Comparison of ENCODE assay signal across 9 cellular contexts in the genomic region with DNA sequence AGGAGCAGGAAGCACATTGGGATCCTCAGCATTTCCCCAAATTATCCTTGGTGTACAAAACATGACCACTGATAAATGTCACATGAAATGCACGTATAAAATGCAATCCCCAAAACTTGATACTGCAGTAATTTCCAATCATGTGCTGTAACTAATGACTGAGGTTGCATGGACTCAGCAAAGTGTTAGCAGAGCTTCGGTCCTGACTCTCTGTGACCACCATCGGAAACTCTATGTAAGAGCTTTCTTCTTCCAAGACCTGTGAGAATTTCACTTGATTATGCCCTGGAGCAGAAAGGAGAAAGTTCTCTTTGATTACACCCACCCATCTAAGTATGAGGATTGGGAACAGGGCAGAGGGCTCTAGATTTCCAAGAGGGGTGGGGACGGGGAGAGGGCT. TPM values are rescaled to one million over a fixed set of nuclear protein-coding genes. Genes with fewer than 3 reads are reported as not detected.
DNase-seq lines count a peak whose midpoint lies in the region; ATAC-seq, FAIRE-seq and TF ChIP-seq lines count a peak whose summit lies in the region.
"Had no signal": no experiment of that assay in that cellular context is flagged by ENCODE, and none has a peak within 500 bp of the region (broad histone marks: within the 10 kb centered on the region; RNA-seq: fewer than 3 reads in every experiment).

No MANE protein-coding gene starts in this region.

- no peaks in the 10 kb centered on the region for H3K27me3 ChIP-seq in layer of hippocampus (ENCODE audit: control insufficient read depth, insufficient read depth, low read length)

- H3K9me3 Mint-ChIP-seq in activated T-cell treated with anti-CD3 and anti-CD28 coated beads, Interleukin-2, amount 50 U/mL, for 72 hours = peaks cover 0 to 1% of the 10 kb centered on the region in 2 donors
- H3K9me3 Mint-ChIP-seq in T-cell = no peaks in the 10 kb centered on the region

- POLR2A ChIA-PET in T-cell (lab: Charles Lee) = interaction anchor here (0.6 to 1.7 kb wide), 8 partner anchors 10 to 90 kb away, joined by 3 read pairs; partner anchors contain the start of gene LRIF1 (in 1 of the 2)

- CTCF ChIA-PET in T-cell (lab: Charles Lee) = interaction anchor here (0.7 to 2.4 kb wide), 7 partner anchors 15 to 729 kb away, joined by 3 to 7 read pairs (median 5); partner anchors contain the start of gene LRIF1 (in 1 of the 2)

- no peak for ATAC-seq in activated T-cell treated with anti-CD3 and anti-CD28 coated beads, Interleukin-2, amount 50 U/mL, for 72 hours (replicated peaks in 1 of 2)
- no peak for ATAC-seq in T-cell (replicated peaks in 1 of 4)
- no peak for ATAC-seq in GM21447 (IDR thresholded peaks at IDR 0.05; ENCODE audit: unreplicated experiment)

- H3K4me3 Mint-ChIP-seq in activated T-cell treated with anti-CD3 and anti-CD28 coated beads, Interleukin-2, amount 50 U/mL, for 72 hours = peak overlapping the region; percentile 99
- H3K4me3 Mint-ChIP-seq in T-cell = peak overlapping the region; percentile 97 to 99 (median 97)

- peak overlapping the region; percentile 96 for H3K27ac Mint-ChIP-seq in activated T-cell treated with anti-CD3 and anti-CD28 coated beads, Interleukin-2, amount 50 U/mL, for 72 hours
- peak overlapping the region; percentile 98 to 99 for H3K27ac Mint-ChIP-seq in T-cell

- H3K27ac ChIP-seq in layer of hippocampus (ENCODE audit: low read depth, low read length) (peak overlapping the region; percentile 44), temporal lobe (ENCODE audit: low read depth, low read length) (peak overlapping the region; percentile 71)

- FAIRE-seq in H54 (lab: Jason Lieb, UNC) = no peak

- H3K36me3 Mint-ChIP-seq in activated T-cell treated with anti-CD3 and anti-CD28 coated beads, Interleukin-2, amount 50 U/mL, for 72 hours (ENCODE audit: insufficient read depth in 2 of 2) = peaks cover 15 to 32% of the 10 kb centered on the region in 2 donors
- peaks cover 22% of the 10 kb centered on the region for H3K36me3 Mint-ChIP-seq in T-cell

- peaks cover 62% of the 10 kb centered on the region for H3K4me1 Mint-ChIP-seq in activated T-cell treated with anti-CD3 and anti-CD28 coated beads, Interleukin-2, amount 50 U/mL, for 72 hours (ENCODE audit: low read depth)
- H3K4me1 Mint-ChIP-seq in T-cell = peaks cover 53 to 88% (median 63%) of the 10 kb centered on the region in 3 donors

- no peak for TF ChIP-seq POLR2A in H54 (IDR thresholded peaks at IDR 0.05; ENCODE audit: low read depth, low read length)

- peak in 1 of 2 donors; percentile 28 for DNase-seq in activated T-cell treated with anti-CD3 and anti-CD28 coated beads, Interleukin-2, amount 50 U/mL, for 72 hours
- no peak for DNase-seq in activated T-cell treated with anti-CD3 and anti-CD28 coated beads, Interleukin-2, amount 50 U/mL, for 1 hour
- no peak for DNase-seq in T-cell
- no peak for DNase-seq in H54 (ENCODE audit: insufficient read length, low spot score)
- DNase-seq in ecto neural progenitor cell (ENCODE audit: low spot score) = no peak
- DNase-seq: NCI-H69 had no signal

- no peaks in the 10 kb centered on the region for H3K27me3 Mint-ChIP-seq in activated T-cell treated with anti-CD3 and anti-CD28 coated beads, Interleukin-2, amount 50 U/mL, for 72 hours (ENCODE audit: low read depth)
- no peaks in the 10 kb centered on the region for H3K27me3 Mint-ChIP-seq in T-cell

RNA-seq across cellular contexts. Expression of gene CD53, which starts 0.9 kb away (rescaled TPM):
- total RNA-seq in activated T-cell treated with anti-CD3 and anti-CD28 coated beads, Interleukin-2, amount 50 U/mL, for 72 hours = 100 to 1,000 TPM; 170 to 249 TPM
- total RNA-seq in T-cell (100 to 1,000 TPM; 288 to 405 (median 386) TPM), temporal lobe (2.7 TPM)

Comparison
In these comparisons a context has a peak if more than half of its experiments do, and no peak if none do; other contexts are left out.
1. RNA of gene CD53, which starts 0.9 kb away (total RNA-seq): 288 to 405 TPM in T-cell and 170 to 249 TPM in activated T-cell treated with anti-CD3 and anti-CD28 coated beads, Interleukin-2, amount 50 U/mL, for 72 hours; 2.7 TPM in temporal lobe (single experiment); every median in the first group is over 10 times any median in the second.